ENCODE assay signal across 23 cellular contexts in the genomic region with DNA sequence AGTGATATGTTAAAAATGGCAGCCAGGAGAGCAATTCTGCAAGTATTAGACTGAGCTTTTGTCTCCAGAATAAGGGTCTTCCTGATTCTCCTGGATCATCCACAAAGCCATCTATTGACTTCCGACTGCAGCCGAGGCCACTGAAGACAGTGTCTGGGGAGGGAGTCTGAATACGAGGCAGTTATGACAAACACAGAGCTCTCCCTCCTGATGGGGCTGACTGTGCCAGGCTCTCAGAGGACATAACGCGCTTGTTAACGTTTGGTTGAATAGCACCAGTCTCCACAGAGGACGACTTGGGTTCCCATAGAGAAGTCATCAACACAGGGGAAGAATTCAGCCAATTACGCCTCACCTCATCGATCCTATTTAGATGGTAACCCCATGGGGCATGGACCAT.
DNase-seq lines count a peak whose midpoint lies in the region; ATAC-seq and TF ChIP-seq lines count a peak whose summit lies in the region.
"Had no signal": no experiment of that assay in that cellular context is flagged by ENCODE, and none has a peak within 500 bp of the region (broad histone marks: within the 10 kb centered on the region; RNA-seq: fewer than 3 reads in every experiment).

No MANE protein-coding gene starts in this region.

- no peaks in the 10 kb centered on the region for H3K27me3 ChIP-seq in dorsolateral prefrontal cortex
- H3K27me3 ChIP-seq: Peyer's patch, SJCRH30 had no signal

- no peak overlapping the region for H3K4me3 ChIP-seq in dorsolateral prefrontal cortex
- H3K4me3 ChIP-seq: K562, Peyer's patch, SJCRH30 had no signal

- TF ChIP-seq CTCF in dorsolateral prefrontal cortex (IDR thresholded peaks at IDR 0.05 in 54 of 56, conservative IDR thresholded peaks at IDR 0.05 in 2 of 56; ENCODE audit: low read depth in 1 of 56, partially characterized antibody in 56 of 56) = no peak

- DNase-seq in Ammon's horn (ENCODE audit: low spot score) = peak; percentile 59
- DNase-seq in dorsolateral prefrontal cortex = peak in 7 of 10 donors; percentile 29 to 63 (median 44)
- peak; percentile 58 for DNase-seq in medulla oblongata (ENCODE audit: extremely low spot score)
- DNase-seq in pons (ENCODE audit: low spot score) = peak; percentile 84
- no peak for DNase-seq in NCI-H82 (lab: John Stamatoyannopoulos, UW)
- no peak for DNase-seq in NCI-H2227 treated with DMSO at 0.1 percent for 48 hours (lab: John Stamatoyannopoulos, UW)
- DNase-seq in ACHN = no peak
- DNase-seq: 8988T, AML-193, GDM1, H7, HFFc6, MM.1S, NCI-H1048, NCI-H1436, NCI-H1930, NCI-H345, NCI-H524, Peyer's patch, SJCRH30 had no signal

- in situ Hi-C loops in ACHN (cut with HindIII; ENCODE audit: low pct_ligation_motif_present, low pct_unique_long_range_greater_than_20kb, low sequenced_read_pairs) = no loop called here

- peak overlapping the region in 45 of 59 donors; percentile 7 to 87 (median 55) for H3K27ac ChIP-seq in dorsolateral prefrontal cortex
- H3K27ac ChIP-seq: Peyer's patch, SJCRH30 had no signal

- ATAC-seq in HG03439 (IDR thresholded peaks at IDR 0.05; ENCODE audit: unreplicated experiment) = no peak
- ATAC-seq: HepG2, K562 had no signal

- intact Hi-C loops in dorsolateral prefrontal cortex (cut with DNase I) = no loop called here

Comparison
In these comparisons a context has a peak if more than half of its experiments do, and no peak if none do; other contexts are left out.
1. DNase-seq: peak in Ammon's horn (single experiment), dorsolateral prefrontal cortex (7 of 10), medulla oblongata (single experiment) and pons (single experiment); none in NCI-H82 (single experiment), NCI-H2227 treated with DMSO at 0.1 percent for 48 hours (single experiment) and ACHN (single experiment).